In genomic region chr15:31077181-31077580, GRCh38 we compare ENCODE assay signal across 31 cellular contexts. TPM values are rescaled to one million over a fixed set of nuclear protein-coding genes. Genes with fewer than 3 reads are reported as not detected.
DNase-seq lines count a peak whose midpoint lies in the region; ATAC-seq and TF ChIP-seq lines count a peak whose summit lies in the region.
"Had no signal": no experiment of that assay in that cellular context is flagged by ENCODE, and none has a peak within 500 bp of the region (broad histone marks: within the 10 kb centered on the region; RNA-seq: fewer than 3 reads in every experiment).

No MANE protein-coding gene starts in this region.

- H3K9me2 ChIP-seq in GM23248 (ENCODE audit: insufficient read depth) = no peaks in the 10 kb centered on the region

- H3K4me3 Mint-ChIP-seq in Caco-2 (ENCODE audit: unreplicated experiment) = no peak overlapping the region
- H3K4me3 Mint-ChIP-seq: CD8-positive, alpha-beta T cell; effector memory CD8-positive, alpha-beta T cell; memory B cell; stimulated activated memory B cell treated with anti-CD40 and anti-IgM and Interleukin-4, amounts not matched to agents 10 μg/mL and 1 μg/mL and 100 μg/mL, for 72 hours; WTC11 had no signal

- in situ Hi-C loops in GM23248 (cut with MboI) = no loop called here

- peaks cover 0 to 13% (median 6%) of the 10 kb centered on the region in 11 experiments; a peak in 10 of 22 replicates for H3K9me3 ChIP-seq in BLaER1 treated with 17β-estradiol and CSF1 and Interleukin-3, amounts not matched to agents 10 nM and 100 nM (replicated peaks in 1 of 11)
- no peaks in the 10 kb centered on the region for H3K9me3 ChIP-seq in Caco-2
- H3K9me3 ChIP-seq in GM23248 (ENCODE audit: low read depth) = no peaks in the 10 kb centered on the region
- H3K9me3 ChIP-seq: gastrocnemius medialis, vagina had no signal

- H3K4me3 ChIP-seq in BLaER1 treated with 17β-estradiol and CSF1 and Interleukin-3, amounts not matched to agents 10 nM and 100 nM = no peak overlapping the region
- H3K4me3 ChIP-seq in Caco-2 (ENCODE audit: low read depth, low read length) = no peak overlapping the region
- no peak overlapping the region for H3K4me3 ChIP-seq in GM23248
- H3K4me3 ChIP-seq: gastrocnemius medialis, smooth muscle cell, vagina had no signal

- no peaks in the 10 kb centered on the region for H3K27me3 Mint-ChIP-seq in Caco-2 (ENCODE audit: insufficient read depth, unreplicated experiment)
- H3K27me3 Mint-ChIP-seq: stimulated activated memory B cell treated with anti-CD40 and anti-IgM and Interleukin-4, amounts not matched to agents 10 μg/mL and 1 μg/mL and 100 μg/mL, for 72 hours had no signal

- H3K27ac Mint-ChIP-seq in Caco-2 (ENCODE audit: unreplicated experiment) = peak overlapping the region; percentile 2
- H3K27ac Mint-ChIP-seq: CD8-positive, alpha-beta T cell; effector memory CD8-positive, alpha-beta T cell; memory B cell; stimulated activated memory B cell treated with anti-CD40 and anti-IgM and Interleukin-4, amounts not matched to agents 10 μg/mL and 1 μg/mL and 100 μg/mL, for 72 hours had no signal

- no peak overlapping the region for H3K27ac ChIP-seq in BLaER1 treated with 17β-estradiol and CSF1 and Interleukin-3, amounts not matched to agents 10 nM and 100 nM
- H3K27ac ChIP-seq in foreskin keratinocyte = no peak overlapping the region
- H3K27ac ChIP-seq in GM23248 = no peak overlapping the region
- H3K27ac ChIP-seq: brain microvascular endothelial cell, gastrocnemius medialis, vagina had no signal

- H4K20me1 ChIP-seq in BLaER1 treated with 17β-estradiol and CSF1 and Interleukin-3, amounts not matched to agents 10 nM and 100 nM = no peaks in the 10 kb centered on the region
- H4K20me1 ChIP-seq in GM23248 (ENCODE audit: insufficient read depth) = no peaks in the 10 kb centered on the region

- no TSS peak for BruUV-seq in Caco-2 (replicated peaks; lab: Mats Ljungman, UMichigan)

- WGBS in GM23248 (ENCODE audit: low coverage in 1 of 2, low lambda C conversion rate in 2 of 2, missing lambda C conversion rate in 2 of 2), 2 experiments = 9 to 24% methylated on average over 3 to 4 of the region's 4 CpGs

- H2AFZ ChIP-seq in GM23248 = no peak overlapping the region

- ATAC-seq in foreskin keratinocyte = peak; percentile 41
- ATAC-seq in GM21723 (IDR thresholded peaks at IDR 0.05; ENCODE audit: unreplicated experiment) = no peak
- ATAC-seq in GM18517 (IDR thresholded peaks at IDR 0.05; ENCODE audit: unreplicated experiment) = no peak
- ATAC-seq: CD8-positive, alpha-beta T cell; effector memory CD8-positive, alpha-beta T cell; esophagus mucosa; gastrocnemius medialis; stimulated activated memory B cell treated with anti-CD40 and anti-IgM and Interleukin-4, amounts not matched to agents 10 μg/mL and 1 μg/mL and 100 μg/mL, for 72 hours; WTC11 had no signal

- TF ChIP-seq CTCF in Caco-2 (IDR thresholded peaks at IDR 0.05; ENCODE audit: insufficient read depth in 1 of 2, low read depth in 1 of 2, low read length in 1 of 2, severe bottlenecking in 1 of 2, unreplicated experiment in 1 of 2) (no peak), foreskin keratinocyte (conservative IDR thresholded peaks at IDR 0.05) (no peak)

- H3K4me2 ChIP-seq in BLaER1 treated with 17β-estradiol and CSF1 and Interleukin-3, amounts not matched to agents 10 nM and 100 nM = peak overlapping the region in 6 of 11 experiments; percentile 0 to 43 (median 34); a peak in 6 of 22 replicates
- H3K4me2 ChIP-seq in GM23248 (ENCODE audit: unreplicated experiment) = no peak overlapping the region
- H3K4me2 ChIP-seq: smooth muscle cell had no signal

- H3K9me3 Mint-ChIP-seq in Caco-2 (ENCODE audit: unreplicated experiment) = no peaks in the 10 kb centered on the region
- H3K9me3 Mint-ChIP-seq: effector memory CD8-positive, alpha-beta T cell; WTC11 had no signal

- H3K27me3 ChIP-seq in BLaER1 treated with 17β-estradiol and CSF1 and Interleukin-3, amounts not matched to agents 10 nM and 100 nM = no peaks in the 10 kb centered on the region
- H3K27me3 ChIP-seq in Caco-2 (replicated peaks; ENCODE audit: control insufficient read depth, insufficient read depth, low read length) = no peaks in the 10 kb centered on the region
- H3K27me3 ChIP-seq in foreskin keratinocyte = peaks cover 3% of the 10 kb centered on the region
- peaks cover 13% of the 10 kb centered on the region; the same call in 1 of the 2 replicates for H3K27me3 ChIP-seq in GM23248 (replicated peaks; ENCODE audit: insufficient read depth)
- H3K27me3 ChIP-seq: brain microvascular endothelial cell, vagina had no signal

- H3F3A ChIP-seq in GM23248 (ENCODE audit: insufficient read depth) = no peaks in the 10 kb centered on the region

- no peaks in the 10 kb centered on the region for H3K36me3 ChIP-seq in BLaER1 treated with 17β-estradiol and CSF1 and Interleukin-3, amounts not matched to agents 10 nM and 100 nM
- no peaks in the 10 kb centered on the region for H3K36me3 ChIP-seq in Caco-2 (ENCODE audit: control insufficient read depth, insufficient read depth, low read length)
- no peaks in the 10 kb centered on the region for H3K36me3 ChIP-seq in GM23248 (ENCODE audit: low read depth)
- H3K36me3 ChIP-seq: brain microvascular endothelial cell, gastrocnemius medialis, vagina had no signal

- H3K9ac ChIP-seq in BLaER1 treated with 17β-estradiol and CSF1 and Interleukin-3, amounts not matched to agents 10 nM and 100 nM = no peak overlapping the region
- no peak overlapping the region for H3K9ac ChIP-seq in GM23248

- no peaks in the 10 kb centered on the region for H3K79me2 ChIP-seq in GM23248 (ENCODE audit: insufficient read depth)

- H3K36me3 Mint-ChIP-seq in Caco-2 (ENCODE audit: insufficient read depth, unreplicated experiment) = no peaks in the 10 kb centered on the region
- H3K36me3 Mint-ChIP-seq: CD8-positive, alpha-beta T cell; memory B cell; stimulated activated memory B cell treated with anti-CD40 and anti-IgM and Interleukin-4, amounts not matched to agents 10 μg/mL and 1 μg/mL and 100 μg/mL, for 72 hours; WTC11 had no signal

- intact Hi-C loops in Caco-2 (cut with micrococcal nuclease; ENCODE audit: unreplicated experiment) = no loop called here

- peaks cover 19% of the 10 kb centered on the region for H3K4me1 Mint-ChIP-seq in Caco-2 (ENCODE audit: low read depth, unreplicated experiment)

- POLR2A ChIA-PET in Caco-2 (lab: Charles Lee) = no interaction called here

- CTCF ChIA-PET in Caco-2 (lab: Charles Lee) = no interaction called here

- H3K4me1 ChIP-seq in BLaER1 treated with 17β-estradiol and CSF1 and Interleukin-3, amounts not matched to agents 10 nM and 100 nM = peaks cover 0 to 19% (median 5%) of the 10 kb centered on the region in 10 experiments; a peak in 7 of 20 replicates
- H3K4me1 ChIP-seq in Caco-2 = peaks cover 10% of the 10 kb centered on the region
- H3K4me1 ChIP-seq in foreskin keratinocyte = peaks cover 7% of the 10 kb centered on the region
- H3K4me1 ChIP-seq in GM23248 (ENCODE audit: insufficient read depth) = no peaks in the 10 kb centered on the region

- DNase-seq in Caco-2 (peak in 1 of 2 experiments; percentile 42), NCI-H524 treated with DMSO at 0.1 percent for 48 hours (lab: John Stamatoyannopoulos, UW) (peak; percentile 54), foreskin keratinocyte (no peak), GM23248 (no peak)
- DNase-seq: activated CD4-positive, alpha-beta T cell treated with anti-CD3 and anti-CD28 coated beads, Interleukin-2, amount 50 U/mL, for 48 hours; activated effector memory CD4-positive, alpha-beta T cell treated with anti-CD3 and anti-CD28 coated beads, Interleukin-2, amount 50 U/mL, for 16 hours; activated T-cell treated with anti-CD3 and anti-CD28 coated beads for 4 hours; brain microvascular endothelial cell; CD8-positive, alpha-beta T cell; effector memory CD8-positive, alpha-beta T cell; EL; gastrocnemius medialis; H7; naive B cell; NCI-H1105; NCI-H2227 treated with DMSO at 0.1 percent for 48 hours; retina; Right ventricle myocardium superior; T-helper 9 cell had no signal

RNA-seq across cellular contexts. Expression of gene TRPM1, which starts 24.3 kb away (rescaled TPM):
- total RNA-seq in Caco-2 (2022) (not detected in 2 replicates), foreskin keratinocyte (not detected in 2 replicates)
- polyA plus RNA-seq in foreskin keratinocyte (0.03 TPM in 1 of 2 replicates, not detected in the other), GM23248 (2016; fragmentation: Nextera tagmentation; extraction: Ambion mirVana) (not detected in 2 replicates)
- not detected in 2 replicates for total RNA-seq in GM23248 (2014; rRNA removed; shearing (Covaris generic))
- total RNA-seq: CD8-positive, alpha-beta T cell; esophagus mucosa; gastrocnemius medialis; kidney epithelial cell; OCI-LY7; Right ventricle myocardium superior; smooth muscle cell; temporal lobe; vagina had no signal
- polyA plus RNA-seq: smooth muscle cell had no signal
